8 cellular contexts compared by ENCODE assay signal in the genomic region with DNA sequence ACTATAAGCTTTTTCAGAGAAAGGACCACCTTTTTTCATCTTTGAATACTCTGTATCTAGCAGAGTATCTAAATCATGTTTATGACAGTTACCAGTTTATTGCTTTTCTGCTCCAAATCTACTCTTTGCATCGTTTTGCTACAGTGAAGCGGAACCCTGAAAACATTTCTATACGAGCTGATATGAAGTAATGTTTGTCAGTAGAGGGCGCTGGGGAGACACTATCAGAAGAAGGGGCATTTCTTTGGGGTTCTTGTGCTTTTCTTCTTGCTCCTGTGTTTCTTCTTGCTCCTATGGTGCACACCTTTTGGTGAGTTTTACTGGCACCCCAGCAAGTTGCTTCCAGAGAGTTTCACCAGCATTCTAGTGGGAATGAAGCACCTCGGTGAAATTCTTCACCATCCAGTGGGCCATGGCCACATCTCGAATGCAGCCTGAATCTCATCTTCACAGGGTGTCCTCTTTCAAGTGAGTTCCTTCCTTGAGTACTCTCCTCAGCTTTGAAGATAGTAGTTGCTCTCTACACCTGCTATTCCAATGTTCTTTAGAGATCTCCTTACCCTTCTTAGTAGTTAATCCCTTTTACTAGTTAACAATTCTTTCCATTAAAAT.
DNase-seq lines count a peak whose midpoint lies in the region; ATAC-seq and TF ChIP-seq lines count a peak whose summit lies in the region.

No MANE protein-coding gene starts in this region.

- TF ChIP-seq CTCF in AG04449 (IDR thresholded peaks at IDR 0.05; ENCODE audit: insufficient read depth, low read length, missing control alignments) = peak; percentile 51

- DNase-seq in AG04449 (ENCODE audit: low read depth, low spot score) = no peak
- peak; percentile 62 for DNase-seq in EH (ENCODE audit: low read depth)
- peak; percentile 40 for DNase-seq in NOMO-1 treated with DMSO at 0.1 percent for 48 hours (lab: John Stamatoyannopoulos, UW; ENCODE audit: unreplicated experiment)
- DNase-seq in dermis microvascular lymphatic vessel endothelial cell (ENCODE audit: low read depth in 2 of 2) = peak; percentile 9 to 66
- peak; percentile 8 for DNase-seq in pulmonary artery endothelial cell (ENCODE audit: low read depth, low spot score)
- no peak for DNase-seq in AG08396 (ENCODE audit: low spot score)

- H3K4me3 ChIP-seq in AG04449 (ENCODE audit: low read depth, low read length) = no peak overlapping the region

- ATAC-seq in GM21381 (IDR thresholded peaks at IDR 0.05; ENCODE audit: unreplicated experiment) (no peak), HG02610 (IDR thresholded peaks at IDR 0.05; ENCODE audit: unreplicated experiment) (no peak)

- CTCF ChIA-PET in AG04449 (lab: Yijun Ruan, JAX) = interaction anchor here (0.7 to 3.6 kb wide), 19 partner anchors 9 to 573 kb away, joined by 3 to 30 read pairs (median 5); no protein-coding TSS in a partner anchor

- POLR2A ChIA-PET in AG04449 (lab: Yijun Ruan, JAX) = no interaction called here

Comparison
In these comparisons a context has a peak if more than half of its experiments do, and no peak if none do; other contexts are left out.
1. DNase-seq: peak in EH (single experiment), NOMO-1 treated with DMSO at 0.1 percent for 48 hours (single experiment), dermis microvascular lymphatic vessel endothelial cell (2 of 2) and pulmonary artery endothelial cell (single experiment); none in AG04449 (single experiment) and AG08396 (single experiment).